28 cellular contexts compared by ENCODE assay signal in genomic region chr3:37396731-37397130, GRCh38.
"Had no signal": no experiment of that assay in that cellular context is flagged by ENCODE, and none has a peak within 500 bp of the region (broad histone marks: within the 10 kb centered on the region; RNA-seq: fewer than 3 reads in every experiment).

No MANE protein-coding gene starts in this region.

- H3K9me3 Mint-ChIP-seq: type B pancreatic cell had no signal

- H3K27me3 Mint-ChIP-seq: stimulated activated memory B cell treated with anti-CD40 and anti-IgM and Interleukin-4, amounts not matched to agents 10 μg/mL and 1 μg/mL and 100 μg/mL, for 72 hours; stimulated activated naive B cell treated with anti-CD40 and anti-IgM and Interleukin-4, amounts not matched to agents 10 μg/mL and 1 μg/mL and 100 μg/mL, for 72 hours; stimulated activated naive CD8-positive, alpha-beta T cell treated with anti-CD3 and anti-CD28 coated beads, Interleukin-15, amount 100 ng/mL, for 72 hours; stimulated activated naive CD8-positive, alpha-beta T cell treated with anti-CD3 and anti-CD28 coated beads, Interleukin-15, Interleukin-2, amounts not matched to agents 100 ng/mL and 50 ng/mL, for 24 hours; type B pancreatic cell had no signal

- H3K36me3 ChIP-seq: thoracic aorta, thyroid gland, transverse colon, uterus, vagina had no signal

- H3K4me3 ChIP-seq: stomach, suprapubic skin, testis, thoracic aorta, thyroid gland, tibial artery, tibial nerve, transverse colon, upper lobe of left lung, upper lobe of right lung, uterus, vagina had no signal

- H3K4me1 ChIP-seq: stomach, suprapubic skin, testis, tibial nerve, transverse colon, upper lobe of left lung, upper lobe of right lung, uterus, vagina had no signal

- H3K4me1 Mint-ChIP-seq: stimulated activated effector memory CD8-positive, alpha-beta T cell treated with anti-CD3 and anti-CD28 coated beads, Interleukin-12 subunit alpha, Interleukin-12 subunit beta, amount 100 ng/mL, for 72 hours; stimulated activated memory B cell treated with anti-CD40 and anti-IgM and Interleukin-4, amounts not matched to agents 10 μg/mL and 1 μg/mL and 100 μg/mL, for 72 hours; stimulated activated naive B cell treated with anti-CD40 and anti-IgM and Interleukin-4, amounts not matched to agents 10 μg/mL and 1 μg/mL and 100 μg/mL, for 72 hours; stimulated activated naive CD8-positive, alpha-beta T cell treated with anti-CD3 and anti-CD28 coated beads, Interleukin-15, amount 100 ng/mL, for 72 hours had no signal

- H3K27ac ChIP-seq: stomach, suprapubic skin, testis, thoracic aorta, thyroid gland, tibial artery, tibial nerve, upper lobe of left lung, upper lobe of right lung, uterus, vagina had no signal

- H3K9me3 ChIP-seq: suprapubic skin, testis, thoracic aorta, thyroid gland, transverse colon, upper lobe of right lung, uterus, vagina had no signal

- H3K4me3 Mint-ChIP-seq: stimulated activated effector memory CD8-positive, alpha-beta T cell treated with anti-CD3 and anti-CD28 coated beads, Interleukin-12 subunit alpha, Interleukin-12 subunit beta, amount 100 ng/mL, for 72 hours; stimulated activated memory B cell treated with anti-CD40 and anti-IgM and Interleukin-4, amounts not matched to agents 10 μg/mL and 1 μg/mL and 100 μg/mL, for 72 hours; stimulated activated naive B cell treated with anti-CD40 and anti-IgM and Interleukin-4, amounts not matched to agents 10 μg/mL and 1 μg/mL and 100 μg/mL, for 72 hours; stimulated activated naive CD8-positive, alpha-beta T cell treated with anti-CD3 and anti-CD28 coated beads, Interleukin-15, amount 100 ng/mL, for 72 hours; stimulated activated naive CD8-positive, alpha-beta T cell treated with anti-CD3 and anti-CD28 coated beads, Interleukin-15, Interleukin-2, amounts not matched to agents 100 ng/mL and 50 ng/mL, for 24 hours; type B pancreatic cell had no signal

- H3K27ac Mint-ChIP-seq: stimulated activated effector memory CD8-positive, alpha-beta T cell treated with anti-CD3 and anti-CD28 coated beads, Interleukin-12 subunit alpha, Interleukin-12 subunit beta, amount 100 ng/mL, for 72 hours; stimulated activated memory B cell treated with anti-CD40 and anti-IgM and Interleukin-4, amounts not matched to agents 10 μg/mL and 1 μg/mL and 100 μg/mL, for 72 hours; stimulated activated naive B cell treated with anti-CD40 and anti-IgM and Interleukin-4, amounts not matched to agents 10 μg/mL and 1 μg/mL and 100 μg/mL, for 72 hours; stimulated activated naive CD8-positive, alpha-beta T cell treated with anti-CD3 and anti-CD28 coated beads, Interleukin-15, Interleukin-2, amounts not matched to agents 100 ng/mL and 50 ng/mL, for 24 hours; type B pancreatic cell had no signal

- DNase-seq: stimulated activated CD4-positive, alpha-beta T cell treated with anti-CD3 and anti-CD28 coated beads, Interleukin-2, amount 100 ng/mL, for 48 hours; stimulated activated CD4-positive, alpha-beta T cell treated with anti-CD3 and anti-CD28 coated beads, Interleukin-4, amount 100 ng/mL, for 1 hour; stimulated activated CD4-positive, alpha-beta T cell treated with anti-CD3 and anti-CD28 coated beads, Interleukin-4, amount 100 ng/mL, for 24 hours; stimulated activated CD4-positive, alpha-beta T cell treated with anti-CD3 and anti-CD28 coated beads, Interleukin-4, amount 100 ng/mL, for 4 hours; stimulated activated CD8-positive, alpha-beta memory T cell treated with anti-CD3 and anti-CD28 coated beads, Interleukin-4, amount 100 ng/mL, for 48 hours; stimulated activated naive B cell treated with anti-CD40 and anti-IgM and Interleukin-4, amounts not matched to agents 10 μg/mL and 1 μg/mL and 100 μg/mL, for 72 hours; stimulated activated naive CD4-positive, alpha-beta T cell; stimulated activated naive CD4-positive, alpha-beta T cell treated with Interleukin-2 at 50 U/mL for 16 hours; stimulated activated naive CD8-positive, alpha-beta T cell treated with anti-CD3 and anti-CD28 coated beads, Interleukin-15, amount 100 ng/mL, for 72 hours; stimulated activated naive CD8-positive, alpha-beta T cell treated with anti-CD3 and anti-CD28 coated beads, Interleukin-15, Interleukin-2, amounts not matched to agents 100 U/mL and 50 U/mL, for 24 hours; stomach; substantia nigra; testis; thyroid gland; tibial artery; transverse colon; trophoblast cell; upper lobe of left lung; upper lobe of right lung had no signal

- H3K27me3 ChIP-seq: stomach, suprapubic skin, testis, thyroid gland, tibial artery, tibial nerve, transverse colon, upper lobe of left lung, upper lobe of right lung, uterus, vagina had no signal
